8 cellular contexts compared by ENCODE assay signal in the genomic region with DNA sequence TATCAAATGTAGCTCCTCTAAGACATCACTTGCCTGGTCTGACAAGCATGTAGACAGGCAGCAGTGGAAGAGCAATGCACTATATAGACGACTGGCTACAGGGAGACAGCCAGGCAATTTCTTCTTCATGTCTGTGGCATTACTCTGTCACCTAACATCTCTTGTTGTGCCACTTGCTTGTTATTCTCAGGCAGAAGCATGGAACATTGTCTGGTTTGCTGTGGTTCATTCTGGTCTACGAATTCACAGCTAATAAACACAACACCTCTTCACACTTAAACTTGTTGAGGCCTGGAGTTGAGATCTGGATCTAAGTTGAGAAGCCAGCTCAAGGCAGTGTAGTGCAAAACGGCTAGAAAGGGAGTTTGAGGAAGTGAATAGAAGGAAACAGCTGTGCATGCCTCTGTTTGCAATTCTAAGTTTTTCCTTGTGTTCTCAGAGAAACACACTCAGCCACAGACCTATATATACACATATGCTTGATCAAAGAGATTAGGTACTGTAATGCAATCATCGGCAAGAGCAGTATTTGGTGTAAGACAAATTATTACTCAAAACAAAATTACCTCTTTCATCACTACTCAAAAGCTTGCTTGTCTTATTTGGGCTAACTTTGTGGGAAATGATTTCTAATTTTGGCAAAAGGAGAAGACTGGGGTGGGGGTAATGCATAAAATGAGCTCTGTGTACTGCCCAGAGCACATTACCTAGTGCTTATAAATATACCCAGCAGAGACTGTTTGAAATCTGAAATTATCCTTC.
DNase-seq lines count a peak whose midpoint lies in the region; ATAC-seq, FAIRE-seq and TF ChIP-seq lines count a peak whose summit lies in the region.

No MANE protein-coding gene starts in this region.

- FAIRE-seq in small intestine (lab: Jason Lieb, UNC): no peak

- peak; percentile 29 for ATAC-seq in CD8-positive, alpha-beta T cell
- peak; percentile 81 for ATAC-seq in GM19463 (IDR thresholded peaks at IDR 0.05; ENCODE audit: unreplicated experiment)
- peak; percentile 73 for ATAC-seq in HG03457 (IDR thresholded peaks at IDR 0.05; ENCODE audit: unreplicated experiment)

- no peak for DNase-seq in CD8-positive, alpha-beta T cell
- no peak for DNase-seq in activated CD4-positive, alpha-beta memory T cell treated with anti-CD3 and anti-CD28 coated beads for 36 hours
- no peak for DNase-seq in NK-92 (lab: John Stamatoyannopoulos, UW; ENCODE audit: unreplicated experiment)
- DNase-seq in kidney glomerular epithelial cell (lab: John Stamatoyannopoulos, UW): no peak
- no peak for DNase-seq in small intestine

- no peak overlapping the region for H3K4me3 Mint-ChIP-seq in CD8-positive, alpha-beta T cell
- H3K4me3 Mint-ChIP-seq in activated CD4-positive, alpha-beta memory T cell treated with anti-CD3 and anti-CD28 coated beads for 36 hours: no peak overlapping the region

- no peak overlapping the region for H3K4me3 ChIP-seq in CD8-positive, alpha-beta T cell (ENCODE audit: low read depth, low read length)
- H3K4me3 ChIP-seq in mesodermal cell (ENCODE audit: extremely low read depth, insufficient read depth, low read length, poor library complexity, severe bottlenecking) (no peak overlapping the region), small intestine (ENCODE audit: low read depth in 1 of 2, low read length in 2 of 2) (no peak overlapping the region)

- POLR2A ChIA-PET in CD8-positive, alpha-beta T cell (lab: Charles Lee): no interaction called here
- POLR2A ChIA-PET in activated CD4-positive, alpha-beta memory T cell treated with anti-CD3 and anti-CD28 coated beads for 36 hours (lab: Charles Lee): interaction anchor here (1.2 kb wide), 1 partner anchor 52 kb away, joined by 3 read pairs; no protein-coding TSS in a partner anchor

- TF ChIP-seq CTCF in CD8-positive, alpha-beta T cell (IDR thresholded peaks at IDR 0.05): no peak

- H3K36me3 ChIP-seq in CD8-positive, alpha-beta T cell (ENCODE audit: insufficient read depth, low read length): no peaks in the 10 kb centered on the region
- H3K36me3 ChIP-seq in mesodermal cell (ENCODE audit: control insufficient read depth, insufficient read depth, low read length) (no peaks in the 10 kb centered on the region), small intestine (ENCODE audit: control insufficient read depth in 2 of 2, insufficient read depth in 2 of 2, low read length in 2 of 2) (no peaks in the 10 kb centered on the region)

- CTCF ChIA-PET in CD8-positive, alpha-beta T cell (lab: Charles Lee): interaction anchor here (0.9 kb wide), 1 partner anchor 100 kb away, joined by 3 read pairs; no protein-coding TSS in a partner anchor
- CTCF ChIA-PET in activated CD4-positive, alpha-beta memory T cell treated with anti-CD3 and anti-CD28 coated beads for 36 hours (lab: Charles Lee): no interaction called here

- H3K27me3 Mint-ChIP-seq in CD8-positive, alpha-beta T cell (ENCODE audit: low read depth): no peaks in the 10 kb centered on the region
- no peaks in the 10 kb centered on the region for H3K27me3 Mint-ChIP-seq in activated CD4-positive, alpha-beta memory T cell treated with anti-CD3 and anti-CD28 coated beads for 36 hours

- no peaks in the 10 kb centered on the region for H3K9me3 ChIP-seq in CD8-positive, alpha-beta T cell (ENCODE audit: low read length)
- H3K9me3 ChIP-seq in mesodermal cell (ENCODE audit: control insufficient read depth, low read length): no peaks in the 10 kb centered on the region
- no peaks in the 10 kb centered on the region for H3K9me3 ChIP-seq in small intestine (ENCODE audit: control insufficient read depth, low read depth)

- H3K27ac ChIP-seq in CD8-positive, alpha-beta T cell (ENCODE audit: low read depth, low read length): no peak overlapping the region
- H3K27ac ChIP-seq in mesodermal cell (ENCODE audit: low read depth, low read length, severe bottlenecking) (peak overlapping the region; percentile 46), small intestine (ENCODE audit: low read depth in 1 of 2, low read length in 1 of 2) (no peak overlapping the region)

- peak overlapping the region; percentile 12 for H3K27ac Mint-ChIP-seq in CD8-positive, alpha-beta T cell
- H3K27ac Mint-ChIP-seq in activated CD4-positive, alpha-beta memory T cell treated with anti-CD3 and anti-CD28 coated beads for 36 hours: peak overlapping the region; percentile 42

- 60 to 67% methylated on average over 1 of the region's 4 CpGs for WGBS in mesodermal cell (ENCODE audit: insufficient coverage in 2 of 2), 2 experiments
- WGBS in small intestine, 3 donors: 35 to 63% (median 46%) methylated on average over 4 of the region's 4 CpGs

- H3K4me1 ChIP-seq in CD8-positive, alpha-beta T cell (ENCODE audit: insufficient read depth, low read length): no peaks in the 10 kb centered on the region
- H3K4me1 ChIP-seq in mesodermal cell (ENCODE audit: control insufficient read depth, insufficient read depth, low read length, poor library complexity, severe bottlenecking) (peaks cover 8% of the 10 kb centered on the region), small intestine (ENCODE audit: control insufficient read depth in 2 of 2, insufficient read depth in 1 of 2, low read depth in 1 of 2, low read length in 1 of 2) (peaks cover 0 to 7% of the 10 kb centered on the region in 2 donors)

- intact Hi-C loops in CD8-positive, alpha-beta T cell (cut with DNase I, micrococcal nuclease): no loop called here
- intact Hi-C loops in activated CD4-positive, alpha-beta memory T cell treated with anti-CD3 and anti-CD28 coated beads for 36 hours (cut with micrococcal nuclease): loop anchor here (1.0 to 5.0 kb wide), 6 partner anchors 51 to 314 kb away; no protein-coding TSS in a partner anchor

- H3K36me3 Mint-ChIP-seq in CD8-positive, alpha-beta T cell: peaks cover 28% of the 10 kb centered on the region
- H3K36me3 Mint-ChIP-seq in activated CD4-positive, alpha-beta memory T cell treated with anti-CD3 and anti-CD28 coated beads for 36 hours: peaks cover 2% of the 10 kb centered on the region

- peaks cover 14% of the 10 kb centered on the region for H3K4me1 Mint-ChIP-seq in CD8-positive, alpha-beta T cell (ENCODE audit: low read depth)
- peaks cover 19% of the 10 kb centered on the region for H3K4me1 Mint-ChIP-seq in activated CD4-positive, alpha-beta memory T cell treated with anti-CD3 and anti-CD28 coated beads for 36 hours (ENCODE audit: low read depth)

- no peaks in the 10 kb centered on the region for H3K27me3 ChIP-seq in CD8-positive, alpha-beta T cell (ENCODE audit: insufficient read depth, low read length)
- H3K27me3 ChIP-seq in small intestine (ENCODE audit: control insufficient read depth in 2 of 2, insufficient read depth in 2 of 2, low read length in 2 of 2): no peaks in the 10 kb centered on the region

- H3K9me3 Mint-ChIP-seq in CD8-positive, alpha-beta T cell: no peaks in the 10 kb centered on the region
- H3K9me3 Mint-ChIP-seq in activated CD4-positive, alpha-beta memory T cell treated with anti-CD3 and anti-CD28 coated beads for 36 hours: no peaks in the 10 kb centered on the region

Comparison
In these comparisons a context has a peak if more than half of its experiments do, and no peak if none do; other contexts are left out.
1. ATAC-seq: peak in every context shown above with its lines; median percentile 81 in GM19463; 73 in HG03457; 29 in CD8-positive, alpha-beta T cell.